In the genomic region with DNA sequence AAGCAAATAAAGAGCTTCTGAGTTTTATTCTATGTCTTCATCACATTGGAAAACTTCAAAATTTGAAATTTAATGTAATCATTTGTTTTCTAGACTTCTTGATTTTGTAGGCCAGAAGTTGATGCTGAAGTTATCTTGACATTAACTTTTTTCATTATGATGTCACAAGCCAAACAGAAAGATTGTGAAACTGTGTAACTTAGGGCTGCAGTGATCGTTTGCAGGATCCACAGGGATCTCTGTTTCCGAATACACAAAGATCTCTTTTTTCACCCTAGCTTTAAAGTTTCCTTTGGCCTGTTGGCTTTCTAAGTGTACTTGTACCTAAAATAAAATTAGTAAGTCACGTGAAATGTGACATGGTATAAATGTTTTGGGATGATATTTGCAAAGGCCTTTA, we compare ENCODE assay signal across 1 cellular context.
TF ChIP-seq lines count a peak whose summit lies in the region.

No MANE protein-coding gene starts in this region.

TF ChIP-seq in GM12878, 131 proteins besides CTCF, POLR2A, EP300 and RAD21 (continued from another document):
- TF ChIP-seq ZBTB40 (IDR thresholded peaks at IDR 0.05; ENCODE audit: borderline replicate concordance), result no peak
- no peak for TF ChIP-seq TCF7 (IDR thresholded peaks at IDR 0.05; ENCODE audit: borderline replicate concordance)
- no peak for TF ChIP-seq MTA3 (IDR thresholded peaks at IDR 0.05; ENCODE audit: borderline replicate concordance, low read length)
- TF ChIP-seq ZNF622 (IDR thresholded peaks at IDR 0.05), result no peak
- no peak for TF ChIP-seq HDAC2 (IDR thresholded peaks at IDR 0.05)
- TF ChIP-seq EZH2 (IDR thresholded peaks at IDR 0.05; ENCODE audit: borderline replicate concordance, control insufficient read depth, low read depth, low read length), result no peak
- TF ChIP-seq GATAD2B (conservative IDR thresholded peaks at IDR 0.05; ENCODE audit: low read depth), result no peak
- no peak for TF ChIP-seq TBL1XR1 (IDR thresholded peaks at IDR 0.05; ENCODE audit: low read depth, low read length)
- no peak for TF ChIP-seq YY1 (IDR thresholded peaks at IDR 0.05; ENCODE audit: low read depth, low read length)
- TF ChIP-seq ESRRA (IDR thresholded peaks at IDR 0.05; ENCODE audit: low read length), result no peak
- TF ChIP-seq, protein P1, sequence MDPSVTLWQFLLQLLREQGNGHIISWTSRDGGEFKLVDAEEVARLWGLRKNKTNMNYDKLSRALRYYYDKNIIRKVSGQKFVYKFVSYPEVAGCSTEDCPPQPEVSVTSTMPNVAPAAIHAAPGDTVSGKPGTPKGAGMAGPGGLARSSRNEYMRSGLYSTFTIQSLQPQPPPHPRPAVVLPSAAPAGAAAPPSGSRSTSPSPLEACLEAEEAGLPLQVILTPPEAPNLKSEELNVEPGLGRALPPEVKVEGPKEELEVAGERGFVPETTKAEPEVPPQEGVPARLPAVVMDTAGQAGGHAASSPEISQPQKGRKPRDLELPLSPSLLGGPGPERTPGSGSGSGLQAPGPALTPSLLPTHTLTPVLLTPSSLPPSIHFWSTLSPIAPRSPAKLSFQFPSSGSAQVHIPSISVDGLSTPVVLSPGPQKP (IDR thresholded peaks at IDR 0.05; ENCODE audit: low read depth, low read length), result no peak
- no peak for TF ChIP-seq MLLT1 (IDR thresholded peaks at IDR 0.05)
- no peak for TF ChIP-seq RUNX3 (IDR thresholded peaks at IDR 0.05; ENCODE audit: low read length)
- no peak for TF ChIP-seq RELA (IDR thresholded peaks at IDR 0.05; ENCODE audit: borderline replicate concordance, partially characterized antibody)
- no peak for TF ChIP-seq FOXK2 (IDR thresholded peaks at IDR 0.05)
- TF ChIP-seq MYC (IDR thresholded peaks at IDR 0.05; ENCODE audit: insufficient read depth, insufficient read length, insufficient replicate concordance, low read length, severe bottlenecking), result no peak
- no peak for TF ChIP-seq ATF3 (IDR thresholded peaks at IDR 0.05; ENCODE audit: borderline replicate concordance, extremely low read depth, low read depth, low read length)
